27 cellular contexts compared by ENCODE assay signal in genomic region chr10:109783286-109783685, GRCh38.
DNase-seq lines count a peak whose midpoint lies in the region; ATAC-seq and TF ChIP-seq lines count a peak whose summit lies in the region.
"Had no signal": no experiment of that assay in that cellular context is flagged by ENCODE, and none has a peak within 500 bp of the region (broad histone marks: within the 10 kb centered on the region; RNA-seq: fewer than 3 reads in every experiment).

No MANE protein-coding gene starts in this region.

- peak; percentile 52; the same call in 2 of the 3 replicates for ATAC-seq in GM23338
- peak; percentile 54 for ATAC-seq in WTC11
- ATAC-seq: A549, GM12878 had no signal

- H3K36me3 ChIP-seq in GM23338 (ENCODE audit: insufficient read depth) (no peaks in the 10 kb centered on the region), endodermal cell (ENCODE audit: control insufficient read depth, insufficient read depth, low read length) (no peaks in the 10 kb centered on the region), mesendoderm (ENCODE audit: control insufficient read depth, insufficient read depth, low read length) (no peaks in the 10 kb centered on the region)
- H3K36me3 ChIP-seq: BE2C, BLaER1 had no signal

- peaks cover 9% of the 10 kb centered on the region for H3K9me2 ChIP-seq in GM23338 (ENCODE audit: insufficient read depth)

- no peak overlapping the region for H3K4me2 ChIP-seq in GM23338
- H3K4me2 ChIP-seq in mesendoderm (ENCODE audit: low read length): no peak overlapping the region
- H3K4me2 ChIP-seq: A549, BLaER1 had no signal

- H3K79me1 ChIP-seq in mesendoderm (ENCODE audit: low read length): no peaks in the 10 kb centered on the region

- 80 to 87% methylated on average over 3 to 5 of the region's 5 CpGs for WGBS in endodermal cell (ENCODE audit: insufficient coverage in 1 of 2, insufficient read length in 1 of 2), 2 experiments
- no CpG with 5 or more reads among the region's 5 CpGs for WGBS in mesendoderm (ENCODE audit: extremely low coverage, insufficient coverage, low lambda C conversion rate)

- no peak overlapping the region for H4K5ac ChIP-seq in mesendoderm (ENCODE audit: low read length)

- POLR2A ChIA-PET in WTC11 (lab: Charles Lee): no interaction called here

- H3K36me3 Mint-ChIP-seq in GM23338 (ENCODE audit: low read depth) (no peaks in the 10 kb centered on the region), WTC11 (no peaks in the 10 kb centered on the region), endodermal cell (ENCODE audit: low read depth) (no peaks in the 10 kb centered on the region), nephron progenitor cell (ENCODE audit: low read depth) (no peaks in the 10 kb centered on the region)
- H3K36me3 Mint-ChIP-seq: CD14-positive monocyte; CD4-positive, alpha-beta memory T cell; CD4-positive, CD25-positive, alpha-beta regulatory T cell; CD8-positive, alpha-beta memory T cell had no signal

- no peak overlapping the region for H3K27ac Mint-ChIP-seq in GM23338
- H3K27ac Mint-ChIP-seq in WTC11: no peak overlapping the region
- H3K27ac Mint-ChIP-seq in endodermal cell: no peak overlapping the region
- H3K27ac Mint-ChIP-seq in nephron progenitor cell: no peak overlapping the region
- H3K27ac Mint-ChIP-seq: CD14-positive monocyte; CD4-positive, alpha-beta memory T cell; CD4-positive, CD25-positive, alpha-beta regulatory T cell; CD8-positive, alpha-beta memory T cell had no signal

- H3K56ac ChIP-seq in mesendoderm (ENCODE audit: low read length): no peak overlapping the region

- H4K8ac ChIP-seq in mesendoderm (ENCODE audit: low read depth, low read length): no peak overlapping the region

- H3K27me3 ChIP-seq in GM23338 (ENCODE audit: insufficient read depth) (no peaks in the 10 kb centered on the region), endodermal cell (ENCODE audit: control insufficient read depth, insufficient read depth, low read length, poor library complexity, severe bottlenecking) (no peaks in the 10 kb centered on the region), mesendoderm (ENCODE audit: insufficient read depth, low read length, poor library complexity) (no peaks in the 10 kb centered on the region)
- H3K27me3 ChIP-seq: BLaER1 had no signal

- no peaks in the 10 kb centered on the region for H3K9me3 ChIP-seq in endodermal cell (ENCODE audit: control insufficient read depth, low read length)
- H3K9me3 ChIP-seq: A549, BE2C, BLaER1 had no signal

- peaks cover 6% of the 10 kb centered on the region for H3K27me3 Mint-ChIP-seq in GM23338 (ENCODE audit: insufficient read depth, low read depth, poor library complexity)
- peaks cover 23% of the 10 kb centered on the region for H3K27me3 Mint-ChIP-seq in WTC11 (ENCODE audit: low read depth)
- no peaks in the 10 kb centered on the region for H3K27me3 Mint-ChIP-seq in endodermal cell (ENCODE audit: insufficient read depth)
- H3K27me3 Mint-ChIP-seq in nephron progenitor cell (ENCODE audit: low read depth, poor library complexity): peaks cover 3% of the 10 kb centered on the region

- H3K9ac ChIP-seq in endodermal cell (ENCODE audit: extremely low read depth, low read length, poor library complexity, severe bottlenecking) (no peak overlapping the region), mesendoderm (ENCODE audit: low read length) (no peak overlapping the region)
- H3K9ac ChIP-seq: BLaER1 had no signal

- H3K4me3 Mint-ChIP-seq in GM23338 (no peak overlapping the region), WTC11 (no peak overlapping the region), endodermal cell (no peak overlapping the region), nephron progenitor cell (no peak overlapping the region)
- H3K4me3 Mint-ChIP-seq: CD14-positive monocyte; CD4-positive, alpha-beta memory T cell; CD4-positive, CD25-positive, alpha-beta regulatory T cell; CD8-positive, alpha-beta memory T cell had no signal

- no peak overlapping the region for H2BK120ac ChIP-seq in mesendoderm (ENCODE audit: low read depth, low read length)

- H3K4me1 Mint-ChIP-seq in GM23338: peaks cover 25% of the 10 kb centered on the region
- H3K4me1 Mint-ChIP-seq in WTC11: peaks cover 29% of the 10 kb centered on the region
- peaks cover 22% of the 10 kb centered on the region for H3K4me1 Mint-ChIP-seq in endodermal cell
- H3K4me1 Mint-ChIP-seq in nephron progenitor cell: no peaks in the 10 kb centered on the region
- H3K4me1 Mint-ChIP-seq: CD14-positive monocyte; CD4-positive, alpha-beta memory T cell; CD4-positive, CD25-positive, alpha-beta regulatory T cell; CD8-positive, alpha-beta memory T cell had no signal

- no peak overlapping the region for H3K27ac ChIP-seq in GM23338 (ENCODE audit: low read depth)
- H3K27ac ChIP-seq in endodermal cell (ENCODE audit: low read depth, low read length): no peak overlapping the region
- no peak overlapping the region for H3K27ac ChIP-seq in mesendoderm (ENCODE audit: low read depth, low read length)
- H3K27ac ChIP-seq: 22Rv1, A549, BLaER1 had no signal

- peak overlapping the region; percentile 40; the same call in 1 of the 2 replicates for H2AFZ ChIP-seq in GM23338

- H2BK5ac ChIP-seq in mesendoderm (ENCODE audit: low read length): no peak overlapping the region

- no peak overlapping the region for H3K4me3 ChIP-seq in GM23338
- H3K4me3 ChIP-seq in endodermal cell (ENCODE audit: low read length): no peak overlapping the region
- H3K4me3 ChIP-seq in mesendoderm (ENCODE audit: low read length): no peak overlapping the region
- H3K4me3 ChIP-seq: A549, BLaER1, GM12878 had no signal

- H3K9me3 Mint-ChIP-seq in GM23338: no peaks in the 10 kb centered on the region
- H3K9me3 Mint-ChIP-seq in WTC11: no peaks in the 10 kb centered on the region
- no peaks in the 10 kb centered on the region for H3K9me3 Mint-ChIP-seq in endodermal cell
- no peaks in the 10 kb centered on the region for H3K9me3 Mint-ChIP-seq in nephron progenitor cell
- H3K9me3 Mint-ChIP-seq: CD14-positive monocyte; CD4-positive, CD25-positive, alpha-beta regulatory T cell; CD8-positive, alpha-beta memory T cell had no signal

- TF ChIP-seq CTCF in GM23338 (conservative IDR thresholded peaks at IDR 0.05; ENCODE audit: low read depth in 2 of 2) (no peak; a peak in 1 of 4 replicates), WTC11 (IDR thresholded peaks at IDR 0.05) (no peak), endodermal cell (conservative IDR thresholded peaks at IDR 0.05) (peak; percentile 48), nephron progenitor cell (IDR thresholded peaks at IDR 0.05) (no peak)

- no peak overlapping the region for H3K18ac ChIP-seq in mesendoderm (ENCODE audit: low read length)

- H4K20me1 ChIP-seq in GM23338 (replicated peaks; ENCODE audit: insufficient read depth): no peaks in the 10 kb centered on the region
- H4K20me1 ChIP-seq: BLaER1 had no signal

- H3K23ac ChIP-seq in mesendoderm (ENCODE audit: low read length): no peak overlapping the region

- DNase-seq in GM23338 (ENCODE audit: low spot score) (peak; percentile 43), WTC11 (ENCODE audit: low spot score) (no peak), endodermal cell (no peak), mesendoderm (peak; percentile 12), nephron progenitor cell (no peak), Ammon's horn (ENCODE audit: low spot score) (no peak), hippocampal formation (lab: John Stamatoyannopoulos, UW) (no peak)
- DNase-seq in stimulated activated CD4-positive, alpha-beta T cell treated with anti-CD3 and anti-CD28 coated beads, Interleukin-12 subunit alpha, Interleukin-12 subunit beta, amount 100 ng/mL, for 4 hours: no peak
- DNase-seq: AML-193; BE2C; C1 segment of cervical spinal cord; CD4-positive, alpha-beta memory T cell; CD4-positive, CD25-positive, alpha-beta regulatory T cell; CD8-positive, alpha-beta memory T cell; COR-L47; DMS 273 treated with DMSO at 0.1 percent for 48 hours; DMS153; DMS53; DMS79; DND-41; EL; GDM1 had no signal

- no peak overlapping the region for H2BK15ac ChIP-seq in mesendoderm (replicated peaks; ENCODE audit: low read depth)

- H3K4me1 ChIP-seq in GM23338 (ENCODE audit: insufficient read depth) (peaks cover 23% of the 10 kb centered on the region), endodermal cell (ENCODE audit: control insufficient read depth, insufficient read depth, low read length) (no peaks in the 10 kb centered on the region), mesendoderm (ENCODE audit: control insufficient read depth, low read depth, low read length) (peaks cover 3% of the 10 kb centered on the region)
- H3K4me1 ChIP-seq: A549, BE2C, BLaER1 had no signal

- CTCF ChIA-PET in WTC11 (lab: Charles Lee): interaction anchor here (1.2 to 3.2 kb wide), 4 partner anchors 9 to 393 kb away, joined by 3 to 26 read pairs (median 4); no protein-coding TSS in a partner anchor

- H3K4ac ChIP-seq in mesendoderm (ENCODE audit: low read depth, low read length): no peak overlapping the region

- H2AK5ac ChIP-seq in mesendoderm (ENCODE audit: low read length): no peak overlapping the region

- H3F3A ChIP-seq in GM23338 (replicated peaks; ENCODE audit: low read depth): no peaks in the 10 kb centered on the region

- H3K79me2 ChIP-seq in GM23338 (replicated peaks; ENCODE audit: insufficient read depth) (no peaks in the 10 kb centered on the region), mesendoderm (ENCODE audit: control insufficient read depth, insufficient read depth, low read length) (no peaks in the 10 kb centered on the region)

TF ChIP-seq in GM23338, 12 proteins besides CTCF, POLR2A, EP300 and RAD21:
- TF ChIP-seq NANOG (IDR thresholded peaks at IDR 0.05; ENCODE audit: borderline replicate concordance): no peak
- TF ChIP-seq, protein P1, sequence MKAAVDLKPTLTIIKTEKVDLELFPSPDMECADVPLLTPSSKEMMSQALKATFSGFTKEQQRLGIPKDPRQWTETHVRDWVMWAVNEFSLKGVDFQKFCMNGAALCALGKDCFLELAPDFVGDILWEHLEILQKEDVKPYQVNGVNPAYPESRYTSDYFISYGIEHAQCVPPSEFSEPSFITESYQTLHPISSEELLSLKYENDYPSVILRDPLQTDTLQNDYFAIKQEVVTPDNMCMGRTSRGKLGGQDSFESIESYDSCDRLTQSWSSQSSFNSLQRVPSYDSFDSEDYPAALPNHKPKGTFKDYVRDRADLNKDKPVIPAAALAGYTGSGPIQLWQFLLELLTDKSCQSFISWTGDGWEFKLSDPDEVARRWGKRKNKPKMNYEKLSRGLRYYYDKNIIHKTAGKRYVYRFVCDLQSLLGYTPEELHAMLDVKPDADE (IDR thresholded peaks at IDR 0.05): no peak
- no peak for TF ChIP-seq ZNF114 (CRISPR knock-in tag; IDR thresholded peaks at IDR 0.05)

TF ChIP-seq in WTC11, 78 proteins besides CTCF, POLR2A, EP300 and RAD21 (continues in another document):
- no peak for TF ChIP-seq SP1 (CRISPR knock-in tag; conservative IDR thresholded peaks at IDR 0.05)
- TF ChIP-seq, protein P2, sequence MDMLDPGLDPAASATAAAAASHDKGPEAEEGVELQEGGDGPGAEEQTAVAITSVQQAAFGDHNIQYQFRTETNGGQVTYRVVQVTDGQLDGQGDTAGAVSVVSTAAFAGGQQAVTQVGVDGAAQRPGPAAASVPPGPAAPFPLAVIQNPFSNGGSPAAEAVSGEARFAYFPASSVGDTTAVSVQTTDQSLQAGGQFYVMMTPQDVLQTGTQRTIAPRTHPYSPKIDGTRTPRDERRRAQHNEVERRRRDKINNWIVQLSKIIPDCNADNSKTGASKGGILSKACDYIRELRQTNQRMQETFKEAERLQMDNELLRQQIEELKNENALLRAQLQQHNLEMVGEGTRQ (CRISPR knock-in tag; IDR thresholded peaks at IDR 0.05): no peak
- TF ChIP-seq MYBL2 (CRISPR knock-in tag; IDR thresholded peaks at IDR 0.05): no peak
- TF ChIP-seq ATF1 (CRISPR knock-in tag; IDR thresholded peaks at IDR 0.05): no peak

Comparison
In these comparisons a context has a peak if more than half of its experiments do, and no peak if none do; other contexts are left out.
1. DNase-seq: peak in GM23338 (single experiment) and mesendoderm (single experiment); none in WTC11 (single experiment), endodermal cell (single experiment), nephron progenitor cell (single experiment), Ammon's horn (single experiment), hippocampal formation (0 of 2) and stimulated activated CD4-positive, alpha-beta T cell treated with anti-CD3 and anti-CD28 coated beads, Interleukin-12 subunit alpha, Interleukin-12 subunit beta, amount 100 ng/mL, for 4 hours (single experiment).